In genomic region chr12:57458665-57459054, GRCh38 we compare ENCODE assay signal across 8 cellular contexts. TPM values are rescaled to one million over a fixed set of nuclear protein-coding genes. Genes with fewer than 3 reads are reported as not detected.
A peak's percentile ranks its signal among the peaks of the same experiment; 100 is the strongest.
DNase-seq lines count a peak whose midpoint lies in the region; ATAC-seq, FAIRE-seq and TF ChIP-seq lines count a peak whose summit lies in the region.

No MANE protein-coding gene starts in this region.

- peak overlapping the region; percentile 93 for H3K4me3 Mint-ChIP-seq in activated naive CD4-positive, alpha-beta T cell treated with anti-CD3 and anti-CD28 coated beads, Interleukin-2, amount 50 U/mL, for 24 hours
- H3K4me3 Mint-ChIP-seq in memory B cell = peak overlapping the region; percentile 96
- H3K4me3 Mint-ChIP-seq in type B pancreatic cell = peak overlapping the region; percentile 99

- TF ChIP-seq RAD21 in K562 (CRISPR knock-in tag; conservative IDR thresholded peaks at IDR 0.05 in 1 of 2, IDR thresholded peaks at IDR 0.05 in 1 of 2) = no peak

- in situ Hi-C loops in K562 (cut with MboI) = no loop called here

- H3K9me3 ChIP-seq in K562 (replicated peaks; ENCODE audit: control insufficient read depth, insufficient read depth, low read depth, low read length) = no peaks in the 10 kb centered on the region

- H3K9me1 ChIP-seq in K562 (ENCODE audit: control insufficient read depth, insufficient read depth, low read length) = no peaks in the 10 kb centered on the region

- peaks cover 2% of the 10 kb centered on the region for H3K27me3 Mint-ChIP-seq in activated naive CD4-positive, alpha-beta T cell treated with anti-CD3 and anti-CD28 coated beads, Interleukin-2, amount 50 U/mL, for 24 hours
- no peaks in the 10 kb centered on the region for H3K27me3 Mint-ChIP-seq in memory B cell
- peaks cover 19% of the 10 kb centered on the region for H3K27me3 Mint-ChIP-seq in type B pancreatic cell

- H3K36me3 Mint-ChIP-seq in activated naive CD4-positive, alpha-beta T cell treated with anti-CD3 and anti-CD28 coated beads, Interleukin-2, amount 50 U/mL, for 24 hours = no peaks in the 10 kb centered on the region
- no peaks in the 10 kb centered on the region for H3K36me3 Mint-ChIP-seq in memory B cell
- H3K36me3 Mint-ChIP-seq in type B pancreatic cell = no peaks in the 10 kb centered on the region

- intact Hi-C loops in K562 (cut with micrococcal nuclease) = loop anchor here (2.0 to 5.0 kb wide), 3 partner anchors 28 to 234 kb away; partner anchors contain the start of genes DDIT3 and OS9

- H3K9me3 Mint-ChIP-seq in activated naive CD4-positive, alpha-beta T cell treated with anti-CD3 and anti-CD28 coated beads, Interleukin-2, amount 50 U/mL, for 24 hours = no peaks in the 10 kb centered on the region
- H3K9me3 Mint-ChIP-seq in memory B cell = no peaks in the 10 kb centered on the region
- no peaks in the 10 kb centered on the region for H3K9me3 Mint-ChIP-seq in type B pancreatic cell

- peak overlapping the region; percentile 71 to 89 for H3K9ac ChIP-seq in K562 (ENCODE audit: insufficient read depth in 1 of 2, low read depth in 2 of 2, low read length in 2 of 2)

- no peak for TF ChIP-seq CTCF in K562 (IDR thresholded peaks at IDR 0.05 in 2 of 3, conservative IDR thresholded peaks at IDR 0.05 in 1 of 3; ENCODE audit: insufficient read depth in 2 of 3, low read depth in 1 of 3, low read length in 3 of 3)
- no peak for TF ChIP-seq CTCF in type B pancreatic cell (conservative IDR thresholded peaks at IDR 0.05)

- no peak; the same call in 1 of the 2 replicates for TF ChIP-seq POLR2A in K562 (conservative IDR thresholded peaks at IDR 0.05)

- H3K27me3 ChIP-seq in K562 (ENCODE audit: control insufficient read depth in 2 of 2, insufficient read depth in 2 of 2, low read length in 2 of 2) = no peaks in the 10 kb centered on the region

- peak overlapping the region; percentile 62 for H3K4me3 ChIP-seq in K562

- peak overlapping the region; percentile 97 for H2AFZ ChIP-seq in K562 (ENCODE audit: low read depth, low read length)

- POLR2A ChIA-PET in K562 (lab: Yijun Ruan, JAX) = interaction anchor here (0.6 to 1.7 kb wide), 18 partner anchors 11 to 323 kb away, joined by 3 to 8 read pairs (median 3); partner anchors contain the start of genes DDIT3 and SHMT2

- ATAC-seq in K562 = no peak
- no peak for ATAC-seq in memory B cell (ENCODE audit: low read depth)
- no peak for ATAC-seq in HG03175 (IDR thresholded peaks at IDR 0.05; ENCODE audit: unreplicated experiment)

- H3K4me2 ChIP-seq in K562 (ENCODE audit: insufficient read depth, low read length) = peak overlapping the region; percentile 91

- no peak for FAIRE-seq in K562 (lab: Jason Lieb, UNC)

- TSS peak; percentile 94 for BruUV-seq in K562 (replicated peaks; lab: Mats Ljungman, UMichigan)

- H3K79me2 ChIP-seq in K562 (ENCODE audit: control insufficient read depth, insufficient read depth, low read length) = peaks cover 20% of the 10 kb centered on the region; the same call in 2 of the 3 replicates

- no peaks in the 10 kb centered on the region for H4K20me1 ChIP-seq in K562 (replicated peaks; ENCODE audit: control insufficient read depth, insufficient read depth, low read length)

- 21% methylated on average over 3 of the region's 3 CpGs for WGBS in K562 (ENCODE audit: insufficient coverage, low coverage, missing lambda C conversion rate)

- peak overlapping the region; percentile 71 for H3K27ac ChIP-seq in K562 (ENCODE audit: extremely low read depth, low read depth, low read length)

- DNase-seq in activated naive CD4-positive, alpha-beta T cell (lab: John Stamatoyannopoulos, UW) = no peak
- no peak for DNase-seq in K562 (ENCODE audit: extremely low read depth in 1 of 4, low spot score in 3 of 4)
- no peak for DNase-seq in memory B cell (ENCODE audit: low spot score in 2 of 2)
- no peak for DNase-seq in type B pancreatic cell (ENCODE audit: extremely low spot score, unreplicated experiment)
- no peak for DNase-seq in NOMO-1 (lab: John Stamatoyannopoulos, UW; ENCODE audit: unreplicated experiment in 2 of 2)
- no peak for DNase-seq in globus pallidus (ENCODE audit: low spot score)

- TF ChIP-seq EP300 in K562 (IDR thresholded peaks at IDR 0.05; ENCODE audit: low read length) = no peak

- peaks cover 46 to 64% of the 10 kb centered on the region in 2 experiments for H3K4me1 ChIP-seq in K562 (replicated peaks in 1 of 2; ENCODE audit: control insufficient read depth in 2 of 2, insufficient read depth in 2 of 2, low read length in 2 of 2)

- peak overlapping the region; percentile 94 for H3K27ac Mint-ChIP-seq in activated naive CD4-positive, alpha-beta T cell treated with anti-CD3 and anti-CD28 coated beads, Interleukin-2, amount 50 U/mL, for 24 hours
- H3K27ac Mint-ChIP-seq in memory B cell (peak overlapping the region; percentile 93), type B pancreatic cell (peak overlapping the region; percentile 94)

- CTCF ChIA-PET in K562 (lab: Yijun Ruan, JAX; ENCODE audit: low intra/inter-chr PET ratio) = interaction anchor here (0.5 to 1.9 kb wide), 4 partner anchors 317 to 1697 kb away, joined by 3 to 8 read pairs (median 3); no protein-coding TSS in a partner anchor

- peaks cover 45% of the 10 kb centered on the region for H3K4me1 Mint-ChIP-seq in activated naive CD4-positive, alpha-beta T cell treated with anti-CD3 and anti-CD28 coated beads, Interleukin-2, amount 50 U/mL, for 24 hours
- peaks cover 44% of the 10 kb centered on the region for H3K4me1 Mint-ChIP-seq in memory B cell
- H3K4me1 Mint-ChIP-seq in type B pancreatic cell (ENCODE audit: unreplicated experiment) = peaks cover 26% of the 10 kb centered on the region

- no peaks in the 10 kb centered on the region for H3K36me3 ChIP-seq in K562 (ENCODE audit: control insufficient read depth, insufficient read depth, low read length)

RNA-seq across cellular contexts. Expression of gene GLI1, which starts 0.9 kb away (rescaled TPM):
- 1.4 and 2.9 TPM in 2 replicates for total RNA-seq in K562 (2011; cell fraction: chromatin; rRNA removed; ENCODE audit: low replicate concordance)
- 1.0 and 1.3 TPM in 2 replicates for total RNA-seq in K562 (2011; cell fraction: nucleolus; rRNA removed)
- total RNA-seq in K562 (2011; cell fraction: nucleoplasm; rRNA removed) = 2.0 and 2.7 TPM in 2 replicates
- 0.33 and 0.41 TPM in 2 replicates for total RNA-seq in K562 (2014; rRNA removed)
- 0.76 and 0.80 TPM in 2 replicates for total RNA-seq in K562 (2014; rRNA removed; fragmentation: Illumina TruSeq; extraction: Trizol)
- 0.30 and 2.2 TPM in 2 replicates for total RNA-seq in K562 (2015; rRNA removed; fragmentation: Illumina TruSeq; extraction: Trizol)
- 2.1 and 3.7 TPM in 2 replicates for total RNA-seq in K562 (2021)
- 0.33 and 1.1 TPM in 2 replicates for polyA plus RNA-seq in K562 (2011; rRNA removed)
- polyA plus RNA-seq in K562 (2011; cell fraction: cytosol; rRNA removed) = 0.63 and 0.64 TPM in 2 replicates
- polyA plus RNA-seq in K562 (2011; cell fraction: nucleus; rRNA removed) = 2.0 and 3.7 TPM in 2 replicates
- 2.2 and 3.2 TPM in 2 replicates for polyA plus RNA-seq in K562 (2012)
- 0.61 and 0.80 TPM in 2 replicates for polyA plus RNA-seq in K562 (2014; fragmentation: Illumina TruSeq; extraction: Trizol)
- polyA plus RNA-seq in K562 (2014; fragmentation: Nextera tagmentation; extraction: Ambion mirVana) = under 1 TPM; 0.24 to 0.31 TPM
- polyA plus RNA-seq in K562 (2014; rRNA removed) = 0.51 and 0.64 TPM in 2 replicates
- 0.36 and 0.81 TPM in 2 replicates for polyA minus RNA-seq in K562 (2011; rRNA and poly(A)+ RNA removed)
- polyA minus RNA-seq in K562 (2011; cell fraction: cytosol; rRNA and poly(A)+ RNA removed) = not detected in 2 replicates
- polyA minus RNA-seq in K562 (2011; cell fraction: nucleus; rRNA and poly(A)+ RNA removed) = 0.33 and 0.81 TPM in 2 replicates
- total RNA-seq in type B pancreatic cell (ENCODE audit: low replicate concordance) = 3.5 and 22.7 TPM in 2 replicates

RNA-seq across cellular contexts. Expression of gene INHBE, which starts 3.6 kb away (rescaled TPM):
- total RNA-seq in K562 (2011; cell fraction: chromatin; rRNA removed; ENCODE audit: low replicate concordance) = 6.1 and 10.9 TPM in 2 replicates
- total RNA-seq in K562 (2011; cell fraction: nucleolus; rRNA removed) = 23.7 and 26.8 TPM in 2 replicates
- 12.3 and 17.1 TPM in 2 replicates for total RNA-seq in K562 (2011; cell fraction: nucleoplasm; rRNA removed)
- total RNA-seq in K562 (2014; rRNA removed) (8.2 and 12.2 TPM in 2 replicates), K562 (2014; rRNA removed; fragmentation: Illumina TruSeq; extraction: Trizol) (5.6 and 7.3 TPM in 2 replicates), K562 (2015; rRNA removed; fragmentation: Illumina TruSeq; extraction: Trizol) (0.94 and 1.2 TPM in 2 replicates), K562 (2021) (8.6 and 9.4 TPM in 2 replicates), type B pancreatic cell (ENCODE audit: low replicate concordance) (0.27 and 0.29 TPM in 2 replicates)
- polyA plus RNA-seq in K562 (2011; rRNA removed) (1.7 and 4.7 TPM in 2 replicates), K562 (2014; fragmentation: Illumina TruSeq; extraction: Trizol) (9.1 and 11.1 TPM in 2 replicates), K562 (2014; fragmentation: Nextera tagmentation; extraction: Ambion mirVana) (1 to 10 TPM; 1.9 TPM), K562 (2014; rRNA removed) (8.5 and 9.9 TPM in 2 replicates)
- 4.7 and 6.2 TPM in 2 replicates for polyA plus RNA-seq in K562 (2011; cell fraction: cytosol; rRNA removed)
- 1.1 and 2.3 TPM in 2 replicates for polyA plus RNA-seq in K562 (2011; cell fraction: nucleus; rRNA removed)
- polyA plus RNA-seq in K562 (2012) = 4.7 and 106 TPM in 2 replicates
- 1.7 and 3.4 TPM in 2 replicates for polyA minus RNA-seq in K562 (2011; rRNA and poly(A)+ RNA removed)
- 0.67 and 3.6 TPM in 2 replicates for polyA minus RNA-seq in K562 (2011; cell fraction: cytosol; rRNA and poly(A)+ RNA removed)
- 1.2 and 2.7 TPM in 2 replicates for polyA minus RNA-seq in K562 (2011; cell fraction: nucleus; rRNA and poly(A)+ RNA removed)

RNA-seq across cellular contexts. Expression of gene ARHGAP9, which starts 21.0 kb away (rescaled TPM):
- 8.4 and 15.8 TPM in 2 replicates for total RNA-seq in K562 (2011; cell fraction: chromatin; rRNA removed; ENCODE audit: low replicate concordance)
- 5.3 and 7.2 TPM in 2 replicates for total RNA-seq in K562 (2011; cell fraction: nucleolus; rRNA removed)
- 7.3 and 8.5 TPM in 2 replicates for total RNA-seq in K562 (2011; cell fraction: nucleoplasm; rRNA removed)
- total RNA-seq in K562 (2014; rRNA removed) (3.8 and 4.6 TPM in 2 replicates), K562 (2014; rRNA removed; fragmentation: Illumina TruSeq; extraction: Trizol) (3.1 and 4.2 TPM in 2 replicates), K562 (2015; rRNA removed; fragmentation: Illumina TruSeq; extraction: Trizol) (5.1 and 5.8 TPM in 2 replicates), K562 (2021) (5.9 and 6.0 TPM in 2 replicates), type B pancreatic cell (ENCODE audit: low replicate concordance) (0.52 and 1.8 TPM in 2 replicates)
- polyA plus RNA-seq in K562 (2011; rRNA removed) (6.5 and 22.7 TPM in 2 replicates), K562 (2014; fragmentation: Illumina TruSeq; extraction: Trizol) (5.4 and 6.5 TPM in 2 replicates), K562 (2014; fragmentation: Nextera tagmentation; extraction: Ambion mirVana) (1 to 10 TPM; 1.5 to 2.0 TPM), K562 (2014; rRNA removed) (3.3 and 10.2 TPM in 2 replicates)
- polyA plus RNA-seq in K562 (2011; cell fraction: cytosol; rRNA removed) = 7.6 and 14.0 TPM in 2 replicates
- 53.3 and 109 TPM in 2 replicates for polyA plus RNA-seq in K562 (2011; cell fraction: nucleus; rRNA removed)
- 5.2 and 15.6 TPM in 2 replicates for polyA plus RNA-seq in K562 (2012)
- polyA minus RNA-seq in K562 (2011; rRNA and poly(A)+ RNA removed) = 2.8 and 7.2 TPM in 2 replicates
- polyA minus RNA-seq in K562 (2011; cell fraction: cytosol; rRNA and poly(A)+ RNA removed) = 1.5 and 8.5 TPM in 2 replicates
- 4.3 and 13.0 TPM in 2 replicates for polyA minus RNA-seq in K562 (2011; cell fraction: nucleus; rRNA and poly(A)+ RNA removed)

RNA-seq across cellular contexts. Expression of gene INHBC, which starts 24.1 kb away (rescaled TPM):
- total RNA-seq in K562 (2011; cell fraction: chromatin; rRNA removed; ENCODE audit: low replicate concordance) = 0.19 TPM in 1 of 2 replicates, not detected in the other
- total RNA-seq in K562 (2011; cell fraction: nucleolus; rRNA removed) = 0.26 and 0.33 TPM in 2 replicates
- total RNA-seq in K562 (2011; cell fraction: nucleoplasm; rRNA removed) = 0.31 and 0.44 TPM in 2 replicates
- total RNA-seq in K562 (2014; rRNA removed) (not detected in 2 replicates), K562 (2014; rRNA removed; fragmentation: Illumina TruSeq; extraction: Trizol) (not detected in 2 replicates), K562 (2015; rRNA removed; fragmentation: Illumina TruSeq; extraction: Trizol) (0.07 TPM in 1 of 2 replicates, not detected in the other), K562 (2021) (0.07 TPM in 1 of 2 replicates, not detected in the other), type B pancreatic cell (ENCODE audit: low replicate concordance) (not detected in 2 replicates)
- polyA plus RNA-seq in K562 (2011; rRNA removed) (0.04 and 0.15 TPM in 2 replicates), K562 (2014; fragmentation: Illumina TruSeq; extraction: Trizol) (not detected in 2 replicates), K562 (2014; fragmentation: Nextera tagmentation; extraction: Ambion mirVana) (under 1 TPM in 1 of 2 experiments, not detected in 1; 0.17 TPM), K562 (2014; rRNA removed) (0.24 TPM in 1 of 2 replicates, not detected in the other)
- polyA plus RNA-seq in K562 (2011; cell fraction: cytosol; rRNA removed) = 0.19 and 0.34 TPM in 2 replicates
- polyA plus RNA-seq in K562 (2011; cell fraction: nucleus; rRNA removed) = 0.13 TPM in 1 of 2 replicates, not detected in the other
- 0.18 and 1.1 TPM in 2 replicates for polyA plus RNA-seq in K562 (2012)
- 0.18 TPM in 1 of 2 replicates, not detected in the other for polyA minus RNA-seq in K562 (2011; rRNA and poly(A)+ RNA removed)
- polyA minus RNA-seq in K562 (2011; cell fraction: cytosol; rRNA and poly(A)+ RNA removed) = not detected in 2 replicates
- 0.27 TPM in 1 of 2 replicates, not detected in the other for polyA minus RNA-seq in K562 (2011; cell fraction: nucleus; rRNA and poly(A)+ RNA removed)

RNA-seq across cellular contexts. Expression of gene R3HDM2, which starts 27.8 kb away (rescaled TPM):
- 41.6 and 89.7 TPM in 2 replicates for total RNA-seq in K562 (2011; cell fraction: chromatin; rRNA removed; ENCODE audit: low replicate concordance)
- 12.8 and 16.2 TPM in 2 replicates for total RNA-seq in K562 (2011; cell fraction: nucleolus; rRNA removed)
- 23.0 and 33.7 TPM in 2 replicates for total RNA-seq in K562 (2011; cell fraction: nucleoplasm; rRNA removed)
- 5.0 and 6.7 TPM in 2 replicates for total RNA-seq in K562 (2014; rRNA removed)
- 9.0 and 10.5 TPM in 2 replicates for total RNA-seq in K562 (2014; rRNA removed; fragmentation: Illumina TruSeq; extraction: Trizol)
- total RNA-seq in K562 (2015; rRNA removed; fragmentation: Illumina TruSeq; extraction: Trizol) = 6.4 and 9.2 TPM in 2 replicates
- total RNA-seq in K562 (2021) = 15.5 and 18.8 TPM in 2 replicates
- 11.2 and 22.0 TPM in 2 replicates for polyA plus RNA-seq in K562 (2011; rRNA removed)
- polyA plus RNA-seq in K562 (2011; cell fraction: cytosol; rRNA removed) = 14.6 and 17.9 TPM in 2 replicates
- polyA plus RNA-seq in K562 (2011; cell fraction: nucleus; rRNA removed) = 36.7 and 46.9 TPM in 2 replicates
- 11.4 and 26.6 TPM in 2 replicates for polyA plus RNA-seq in K562 (2012)
- polyA plus RNA-seq in K562 (2014; fragmentation: Illumina TruSeq; extraction: Trizol) = 15.0 and 15.9 TPM in 2 replicates
- polyA plus RNA-seq in K562 (2014; fragmentation: Nextera tagmentation; extraction: Ambion mirVana) = 1 to 10 TPM; 3.3 to 3.7 TPM
- 10.6 and 11.0 TPM in 2 replicates for polyA plus RNA-seq in K562 (2014; rRNA removed)
- polyA minus RNA-seq in K562 (2011; rRNA and poly(A)+ RNA removed) = 12.6 and 16.4 TPM in 2 replicates
- 10.8 and 24.8 TPM in 2 replicates for polyA minus RNA-seq in K562 (2011; cell fraction: cytosol; rRNA and poly(A)+ RNA removed)
- 9.3 and 13.4 TPM in 2 replicates for polyA minus RNA-seq in K562 (2011; cell fraction: nucleus; rRNA and poly(A)+ RNA removed)
- 49.1 and 59.0 TPM in 2 replicates for total RNA-seq in type B pancreatic cell (ENCODE audit: low replicate concordance)
